Comparison of ENCODE assay signal across 13 cellular contexts in the genomic region with DNA sequence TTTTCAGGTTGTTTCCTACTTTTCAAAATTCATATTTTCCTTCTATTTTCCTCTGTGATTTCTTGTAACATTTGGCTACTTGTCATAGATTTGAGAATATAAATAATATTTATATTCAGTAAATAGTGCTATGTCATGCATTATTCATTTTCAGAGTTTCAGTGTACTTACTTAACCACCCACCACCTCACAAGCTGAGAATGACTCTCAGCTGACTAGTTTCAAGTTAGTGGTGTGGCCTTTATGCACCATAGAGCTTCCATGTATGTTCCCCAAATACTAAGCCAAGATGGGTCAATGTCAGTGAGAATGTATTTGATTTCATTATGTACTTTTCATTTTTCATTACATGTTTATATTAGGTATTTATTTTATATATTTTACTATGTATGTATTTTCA. TPM values are rescaled to one million over a fixed set of nuclear protein-coding genes. Genes with fewer than 3 reads are reported as not detected.
A peak's percentile ranks its signal among the peaks of the same experiment; 100 is the strongest.
DNase-seq lines count a peak whose midpoint lies in the region; ATAC-seq, FAIRE-seq and TF ChIP-seq lines count a peak whose summit lies in the region.
"Had no signal": no experiment of that assay in that cellular context is flagged by ENCODE, and none has a peak within 500 bp of the region (broad histone marks: within the 10 kb centered on the region; RNA-seq: fewer than 3 reads in every experiment).

No MANE protein-coding gene starts in this region.

- no peaks in the 10 kb centered on the region for H3K79me2 ChIP-seq in KMS-11 (ENCODE audit: insufficient read depth, low read depth)

- H3K4me2 ChIP-seq in KMS-11, result peak overlapping the region; percentile 26

- H3K27ac ChIP-seq in KMS-11, result no peak overlapping the region; the same call in 1 of the 2 replicates
- H3K27ac ChIP-seq: left lung, testis had no signal

- H3K4me1 ChIP-seq in KMS-11 (ENCODE audit: low read depth, poor library complexity, severe bottlenecking), result peaks cover 65% of the 10 kb centered on the region
- H3K4me1 ChIP-seq: testis had no signal

- H4K20me1 ChIP-seq in KMS-11 (ENCODE audit: insufficient read depth), result no peaks in the 10 kb centered on the region

- no peak for FAIRE-seq in HTR-8/SVneo (lab: Jason Lieb, UNC)

- ATAC-seq in GM18511 (IDR thresholded peaks at IDR 0.05; ENCODE audit: unreplicated experiment) (peak; percentile 44), HG02938 (IDR thresholded peaks at IDR 0.05; ENCODE audit: unreplicated experiment) (peak; percentile 51)
- ATAC-seq: left lung had no signal

- no peak overlapping the region for H3K4me3 ChIP-seq in KMS-11 (IDR thresholded peaks at IDR 0.05; ENCODE audit: insufficient read depth, low read depth, low read length)
- H3K4me3 ChIP-seq: left lung, testis had no signal

- no peak overlapping the region for H3K9ac ChIP-seq in KMS-11

- TF ChIP-seq CTCF in GM20000 (IDR thresholded peaks at IDR 0.05; ENCODE audit: extremely low read depth, missing control alignments) (no peak), KMS-11 (conservative IDR thresholded peaks at IDR 0.05; ENCODE audit: low read depth, low read length) (no peak)

- H3K36me3 ChIP-seq in KMS-11 (ENCODE audit: insufficient read depth), result no peaks in the 10 kb centered on the region
- H3K36me3 ChIP-seq: left lung had no signal

- H3K27me3 ChIP-seq in KMS-11 (ENCODE audit: insufficient read depth, low read depth), result no peaks in the 10 kb centered on the region
- H3K27me3 ChIP-seq: left lung, testis had no signal

- no peak overlapping the region for H2AFZ ChIP-seq in KMS-11 (ENCODE audit: low read depth)

- DNase-seq in GM20000 (ENCODE audit: low spot score) (peak; percentile 38), ureter (ENCODE audit: low spot score) (no peak), NOMO-1 treated with DMSO at 0.1 percent for 48 hours (lab: John Stamatoyannopoulos, UW; ENCODE audit: unreplicated experiment) (no peak), NCI-H2227 (lab: John Stamatoyannopoulos, UW; ENCODE audit: unreplicated experiment) (no peak), HTR-8/SVneo (ENCODE audit: insufficient read length, low spot score) (no peak)
- DNase-seq: caudate nucleus, left lung, NCI-H146, testis had no signal

RNA-seq across cellular contexts. Expression of a gene that starts 56.9 kb away (rescaled TPM):
- total RNA-seq in ureter, result 50.0 TPM
- total RNA-seq: osteoblast had no signal
